In genomic region chr3:179652467-179653105, GRCh38 we compare ENCODE assay signal across 8 cellular contexts. TPM values are rescaled to one million over a fixed set of nuclear protein-coding genes. Genes with fewer than 3 reads are reported as not detected.
DNase-seq lines count a peak whose midpoint lies in the region; ATAC-seq, FAIRE-seq and TF ChIP-seq lines count a peak whose summit lies in the region.

USP13 (plus strand) TSS chr3:179653040; CDS start chr3:179653226, 186 bp downstream.

- H3K27ac Mint-ChIP-seq in activated naive CD4-positive, alpha-beta T cell treated with anti-CD3 and anti-CD28 coated beads for 36 hours: peak within 1 kb of the TSS; percentile 67

- peak; percentile 42 for DNase-seq in KG1 (lab: John Stamatoyannopoulos, UW)
- DNase-seq in activated naive CD4-positive, alpha-beta T cell treated with anti-CD3 and anti-CD28 coated beads for 36 hours: peak; percentile 75

- H3K4me1 ChIP-seq in gastroesophageal sphincter: peaks cover 0 to 19% (median 6%) of the 10 kb centered on the region in 3 donors
- H3K4me1 ChIP-seq in neutrophil (ENCODE audit: control insufficient read depth in 1 of 2, insufficient read depth in 1 of 2, low read depth in 1 of 2, low read length in 1 of 2): peaks cover 18 to 20% of the 10 kb centered on the region in 2 experiments

- H3K36me3 ChIP-seq in gastroesophageal sphincter (no peaks in the 10 kb centered on the region), neutrophil (no peaks in the 10 kb centered on the region)

- intact Hi-C loops in activated naive CD4-positive, alpha-beta T cell treated with anti-CD3 and anti-CD28 coated beads for 36 hours (cut with micrococcal nuclease): loop anchor here (1.0 to 5.0 kb wide), 10 partner anchors 48 to 1260 kb away; partner anchors contain the start of genes ACTL6A, CCDC39, FXR1 and MFN1

- peak within 1 kb of the TSS; percentile 75 to 85 for H3K4me3 ChIP-seq in gastroesophageal sphincter
- H3K4me3 ChIP-seq in neutrophil (ENCODE audit: low read depth in 1 of 2, low read length in 1 of 2): peak within 1 kb of the TSS; percentile 46 to 59

- CTCF ChIA-PET in activated naive CD4-positive, alpha-beta T cell treated with anti-CD3 and anti-CD28 coated beads for 36 hours (lab: Charles Lee): no interaction called here

- no peak for TF ChIP-seq EP300 in gastroesophageal sphincter (IDR thresholded peaks at IDR 0.05)

- ATAC-seq in GM21786 (IDR thresholded peaks at IDR 0.05; ENCODE audit: unreplicated experiment): peak; percentile 55
- ATAC-seq in gastroesophageal sphincter: peak; percentile 91

- 0 to 2% methylated on average over 3 to 11 of the region's 58 CpGs for WGBS in gastroesophageal sphincter (ENCODE audit: low coverage in 1 of 2), 2 donors

- FAIRE-seq in G401.6 (lab: Jason Lieb, UNC): peak; percentile 84

- H3K27me3 Mint-ChIP-seq in activated naive CD4-positive, alpha-beta T cell treated with anti-CD3 and anti-CD28 coated beads for 36 hours (ENCODE audit: low read depth): peaks cover 8% of the 10 kb centered on the region

- peaks cover 7% of the 10 kb centered on the region for H3K36me3 Mint-ChIP-seq in activated naive CD4-positive, alpha-beta T cell treated with anti-CD3 and anti-CD28 coated beads for 36 hours (ENCODE audit: low read depth)

- peak; percentile 58; the same call in 1 of the 2 replicates for TF ChIP-seq POLR2A in Raji (IDR thresholded peaks at IDR 0.05; ENCODE audit: insufficient read depth, low read depth, low read length)
- TF ChIP-seq POLR2A in gastroesophageal sphincter (IDR thresholded peaks at IDR 0.05): peak in 1 of 2 donors; percentile 4

- peaks cover 15% of the 10 kb centered on the region for H3K4me1 Mint-ChIP-seq in activated naive CD4-positive, alpha-beta T cell treated with anti-CD3 and anti-CD28 coated beads for 36 hours (ENCODE audit: low read depth)

- TF ChIP-seq CTCF in gastroesophageal sphincter (IDR thresholded peaks at IDR 0.05) (peak in 2 of 4 experiments; percentile 4 to 38), neutrophil (IDR thresholded peaks at IDR 0.05) (no peak)

- H3K9me3 ChIP-seq in gastroesophageal sphincter (no peaks in the 10 kb centered on the region), neutrophil (no peaks in the 10 kb centered on the region)

- H3K27me3 ChIP-seq in gastroesophageal sphincter (no peaks in the 10 kb centered on the region), neutrophil (peaks cover 60% of the 10 kb centered on the region)

- H3K9me3 Mint-ChIP-seq in activated naive CD4-positive, alpha-beta T cell treated with anti-CD3 and anti-CD28 coated beads for 36 hours: no peaks in the 10 kb centered on the region

- H3K4me3 Mint-ChIP-seq in activated naive CD4-positive, alpha-beta T cell treated with anti-CD3 and anti-CD28 coated beads for 36 hours: peak within 1 kb of the TSS; percentile 85

- peak within 1 kb of the TSS; percentile 77 to 98 (median 96) for H3K27ac ChIP-seq in gastroesophageal sphincter
- no peak within 1 kb of the TSS for H3K27ac ChIP-seq in neutrophil
- H3K27ac ChIP-seq in temporal lobe (ENCODE audit: low read depth, low read length): peak within 1 kb of the TSS; percentile 84

RNA-seq across cellular contexts. Expression of gene USP13, which starts in this region (rescaled TPM):
- 10 to 100 TPM; 12.0 to 12.1 TPM for total RNA-seq in activated naive CD4-positive, alpha-beta T cell treated with anti-CD3 and anti-CD28 coated beads for 36 hours
- total RNA-seq in gastroesophageal sphincter (10 to 100 TPM in 3 of 4 donors, 1 to 10 TPM in 1; 6.7 to 12.1 (median 11.3) TPM), temporal lobe (11.1 TPM)
